20 cellular contexts compared by ENCODE assay signal in genomic region chr7:139722604-139723003, GRCh38. TPM values are rescaled to one million over a fixed set of nuclear protein-coding genes. Genes with fewer than 3 reads are reported as not detected.
DNase-seq lines count a peak whose midpoint lies in the region; ATAC-seq, FAIRE-seq and TF ChIP-seq lines count a peak whose summit lies in the region.
"Had no signal": no experiment of that assay in that cellular context is flagged by ENCODE, and none has a peak within 500 bp of the region (broad histone marks: within the 10 kb centered on the region; RNA-seq: fewer than 3 reads in every experiment).

No MANE protein-coding gene starts in this region.

- peaks cover 6 to 7% of the 10 kb centered on the region in 2 donors for H3K36me3 Mint-ChIP-seq in CD14-positive monocyte

- DNase-seq in CD14-positive monocyte (ENCODE audit: low spot score) (no peak), Panc1 (ENCODE audit: low read depth, low spot score) (no peak), left colon (peak in 1 of 2 donors; percentile 1), spleen (no peak), body of pancreas (no peak), frontal cortex (ENCODE audit: low spot score in 2 of 2) (no peak), globus pallidus (ENCODE audit: low spot score) (no peak)
- DNase-seq in activated T-cell treated with anti-CD3 and anti-CD28 coated beads, Interleukin-2, amount 50 U/mL, for 48 hours, result no peak
- DNase-seq: Caco-2; CD4-positive, alpha-beta T cell; GF-D8; H9; NCI-H1092 treated with DMSO at 0.1 percent for 48 hours; NCI-H146; NCI-H2081; NCI-H2171 treated with DMSO at 0.1 percent for 48 hours; NCI-H446; NCI-H526 treated with DMSO at 0.1 percent for 48 hours had no signal

- TF ChIP-seq CTCF in CD14-positive monocyte (IDR thresholded peaks at IDR 0.05) (no peak), Panc1 (IDR thresholded peaks at IDR 0.05) (no peak), spleen (IDR thresholded peaks at IDR 0.05 in 8 of 11, conservative IDR thresholded peaks at IDR 0.05 in 3 of 11) (no peak), body of pancreas (IDR thresholded peaks at IDR 0.05) (no peak)

- H3K9me3 Mint-ChIP-seq in CD14-positive monocyte, result no peaks in the 10 kb centered on the region
- H3K9me3 Mint-ChIP-seq: CD4-positive, alpha-beta T cell; H9 had no signal

- no peaks in the 10 kb centered on the region for H3K9me3 ChIP-seq in Panc1 (ENCODE audit: control insufficient read depth, insufficient read depth, low read depth, low read length)
- H3K9me3 ChIP-seq in spleen, result no peaks in the 10 kb centered on the region
- no peaks in the 10 kb centered on the region for H3K9me3 ChIP-seq in body of pancreas
- H3K9me3 ChIP-seq: Caco-2 had no signal

- intact Hi-C loops in CD14-positive monocyte (cut with micrococcal nuclease), result loop anchor here (2.0 to 5.0 kb wide), 3 partner anchors 42 to 50 kb away; no protein-coding TSS in a partner anchor
- intact Hi-C loops in Panc1 (cut with micrococcal nuclease; ENCODE audit: unreplicated experiment), result no loop called here
- intact Hi-C loops in left colon (cut with DNase I, micrococcal nuclease), result no loop called here
- intact Hi-C loops in spleen (cut with DNase I; ENCODE audit: low total_unique reads), result no loop called here
- intact Hi-C loops in body of pancreas (cut with DNase I), result no loop called here

- H3K4me3 ChIP-seq in Panc1 (ENCODE audit: low read depth in 2 of 2, low read length in 2 of 2) (no peak overlapping the region), spleen (no peak overlapping the region), body of pancreas (no peak overlapping the region)

- in situ Hi-C loops in Panc1 (cut with HindIII; ENCODE audit: low pct_unique_long_range_greater_than_20kb, low sequenced_read_pairs), result no loop called here

- no peaks in the 10 kb centered on the region for H3K27me3 ChIP-seq in Panc1 (ENCODE audit: control insufficient read depth, insufficient read depth, low read length)
- no peaks in the 10 kb centered on the region for H3K27me3 ChIP-seq in spleen (replicated peaks in 1 of 7)
- H3K27me3 ChIP-seq in body of pancreas, result no peaks in the 10 kb centered on the region

- no peak for TF ChIP-seq POLR2A in spleen (IDR thresholded peaks at IDR 0.05)
- TF ChIP-seq POLR2A in body of pancreas (IDR thresholded peaks at IDR 0.05), result no peak

- 58 to 81% (median 72%) methylated on average over 4 of the region's 4 CpGs for WGBS in spleen, 5 donors
- WGBS in body of pancreas, 2 donors, result 85 to 91% methylated on average over 4 of the region's 4 CpGs

- ATAC-seq in Panc1 (no peak), left colon (peak; percentile 49), body of pancreas (no peak)

- H3K4me1 Mint-ChIP-seq in CD14-positive monocyte, result peaks cover 46% of the 10 kb centered on the region

- peak overlapping the region; percentile 35 for H3K27ac ChIP-seq in Panc1 (ENCODE audit: low read length)
- H3K27ac ChIP-seq in spleen, result peak overlapping the region in 7 of 8 donors; percentile 33 to 88 (median 76)
- peak overlapping the region in 1 of 4 donors; percentile 56 for H3K27ac ChIP-seq in body of pancreas

- CTCF ChIA-PET in Panc1 (lab: Charles Lee), result no interaction called here

- H3K27me3 Mint-ChIP-seq in CD14-positive monocyte (ENCODE audit: low read depth in 3 of 3), result peaks cover 0 to 3% (median 0%) of the 10 kb centered on the region in 3 donors
- H3K27me3 Mint-ChIP-seq: B cell; CD4-positive, alpha-beta T cell had no signal

- H3K36me3 ChIP-seq in Panc1 (ENCODE audit: control insufficient read depth, insufficient read depth, low read length) (no peaks in the 10 kb centered on the region), spleen (no peaks in the 10 kb centered on the region), body of pancreas (replicated peaks in 1 of 2; ENCODE audit: insufficient read depth in 1 of 2, low read depth in 2 of 2) (no peaks in the 10 kb centered on the region)

- H3K27ac Mint-ChIP-seq in CD14-positive monocyte, result peak overlapping the region in 6 of 7 donors; percentile 96 to 99 (median 99)
- H3K27ac Mint-ChIP-seq: B cell; CD4-positive, alpha-beta T cell; H9 had no signal

- no TSS peak for BruUV-seq in Panc1 (replicated peaks; lab: Mats Ljungman, UMichigan)

- POLR2A ChIA-PET in Panc1 (lab: Charles Lee), result no interaction called here

- H3K4me3 Mint-ChIP-seq in CD14-positive monocyte, result peak overlapping the region; percentile 52 to 63
- H3K4me3 Mint-ChIP-seq: B cell; CD4-positive, alpha-beta T cell; H9 had no signal

- no peak for FAIRE-seq in frontal cortex (lab: Jason Lieb, UNC)
- FAIRE-seq: HTR-8/SVneo had no signal

- H3K4me1 ChIP-seq in Panc1 (ENCODE audit: control insufficient read depth, insufficient read depth, low read length) (peaks cover 58% of the 10 kb centered on the region), spleen (peaks cover 34 to 98% (median 90%) of the 10 kb centered on the region in 6 donors), body of pancreas (peaks cover 54% of the 10 kb centered on the region)

RNA-seq across cellular contexts. Expression of gene HIPK2, which starts 55.2 kb away (rescaled TPM):
- 1 to 10 TPM; 1.6 to 3.0 TPM for polyA plus RNA-seq in CD14-positive monocyte
- 34.1 TPM for total RNA-seq in Panc1 (2021; ENCODE audit: unreplicated experiment)
- polyA plus RNA-seq in Panc1 (2012; ENCODE audit: insufficient read length), result 13.8 TPM
- total RNA-seq in left colon, result 10 to 100 TPM; 36.4 to 37.8 TPM
- total RNA-seq in spleen, result 10 to 100 TPM; 48.9 to 97.5 (median 58.9) TPM
- polyA plus RNA-seq in spleen, result 1 to 10 TPM; 1.7 to 8.7 (median 2.4) TPM
- 10 to 100 TPM; 22.1 to 26.4 TPM for total RNA-seq in body of pancreas
- total RNA-seq in frontal cortex, result 10.2 TPM

Comparison
In these comparisons a context has a peak if more than half of its experiments do, and no peak if none do; other contexts are left out.
1. intact Hi-C loops: an anchor here in CD14-positive monocyte (2.0 to 5.0 kb wide); none called in Panc1, left colon, spleen and body of pancreas.